ENCODE assay signal across 19 cellular contexts in the genomic region with DNA sequence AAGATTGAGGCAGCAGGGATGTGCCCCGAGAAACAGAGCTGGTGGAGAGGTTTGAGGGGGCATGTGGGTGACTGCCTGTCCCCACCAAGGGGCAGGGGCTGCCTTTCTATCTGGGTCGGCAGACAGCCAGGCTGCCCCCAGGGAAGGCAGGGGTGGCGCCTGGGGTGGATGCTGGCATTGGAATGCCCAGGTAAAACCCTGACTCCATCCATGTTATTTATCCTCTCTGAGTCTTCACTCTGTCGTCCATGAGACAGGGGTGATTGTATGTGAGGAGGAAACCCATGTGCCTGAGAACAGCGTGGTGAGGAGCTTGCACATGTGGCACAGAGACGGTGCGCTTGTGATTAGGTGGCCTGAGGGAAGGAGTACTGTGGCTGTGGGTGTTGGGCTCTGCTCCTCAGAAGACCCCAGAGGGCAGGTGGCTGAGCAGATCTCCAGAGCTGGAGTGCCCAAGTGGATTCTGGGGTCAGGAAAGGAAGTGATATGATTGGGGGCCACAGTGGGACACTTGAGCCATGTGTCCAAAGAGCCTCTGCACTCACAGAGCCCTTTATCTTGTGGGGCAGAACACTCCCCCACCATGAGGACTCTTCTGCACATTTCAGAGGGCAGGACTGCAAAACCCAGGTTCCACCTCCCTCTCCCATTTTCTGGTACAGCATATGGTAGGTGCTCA.
DNase-seq lines count a peak whose midpoint lies in the region; ATAC-seq and TF ChIP-seq lines count a peak whose summit lies in the region.
"Had no signal": no experiment of that assay in that cellular context is flagged by ENCODE, and none has a peak within 500 bp of the region (broad histone marks: within the 10 kb centered on the region; RNA-seq: fewer than 3 reads in every experiment).

No MANE protein-coding gene starts in this region.

- H3K36me3 ChIP-seq in left lung: no peaks in the 10 kb centered on the region
- H3K36me3 ChIP-seq in stomach: no peaks in the 10 kb centered on the region
- H3K36me3 ChIP-seq: lower lobe of right lung, prostate gland, thyroid gland had no signal

- no peak for ATAC-seq in Right ventricle myocardium inferior
- no peak for ATAC-seq in left ventricle myocardium superior
- ATAC-seq in left lung: no peak
- no peak for ATAC-seq in HG03108 (IDR thresholded peaks at IDR 0.05; ENCODE audit: unreplicated experiment)
- ATAC-seq: lower lobe of right lung; stimulated activated naive CD8-positive, alpha-beta T cell treated with anti-CD3 and anti-CD28 coated beads, Interleukin-15, Interleukin-2, amounts not matched to agents 100 U/mL and 50 U/mL, for 24 hours had no signal

- H3K27ac ChIP-seq in left lung: no peak overlapping the region
- no peak overlapping the region for H3K27ac ChIP-seq in stomach
- H3K27ac ChIP-seq: lower lobe of right lung, prostate gland, thyroid gland had no signal

- TF ChIP-seq POLR2A in stomach (IDR thresholded peaks at IDR 0.05): no peak

- DNase-seq in SIG-M5 treated with dmso at 0.1 percent for 504 hours (lab: John Stamatoyannopoulos, UW; ENCODE audit: unreplicated experiment) (peak; percentile 69), SIG-M5 (lab: John Stamatoyannopoulos, UW) (no peak), Right ventricle myocardium inferior (ENCODE audit: missing footprints) (peak; percentile 64), left ventricle myocardium superior (no peak), left lung (peak; percentile 19 to 46), stomach (peak; percentile 17), NCI-H1694 treated with DMSO at 0.1 percent for 48 hours (lab: John Stamatoyannopoulos, UW) (no peak)
- DNase-seq: activated CD4-positive, alpha-beta T cell treated with anti-CD3 and anti-CD28 coated beads, Interleukin-2, amount 50 U/mL, for 4 hours; activated gamma-delta T cell treated with Interleukin-2 at 50 U/mL for 16 hours; activated T-cell treated with anti-CD3 and anti-CD28 coated beads for 4 hours; CD4-positive, CD25-positive, alpha-beta regulatory T cell; DND-41; NCI-H2081; stimulated activated CD4-positive, alpha-beta T cell treated with anti-CD3 and anti-CD28 coated beads, Interleukin-15, amount 100 ng/mL, for 24 hours; stimulated activated naive CD8-positive, alpha-beta T cell treated with anti-CD3 and anti-CD28 coated beads, Interleukin-15, Interleukin-2, amounts not matched to agents 100 U/mL and 50 U/mL, for 24 hours; thyroid gland had no signal

- intact Hi-C loops in Right ventricle myocardium inferior (cut with DNase I): no loop called here
- intact Hi-C loops in left ventricle myocardium superior (cut with micrococcal nuclease): no loop called here
- intact Hi-C loops in left lung (cut with DNase I): no loop called here
- intact Hi-C loops in stomach (cut with DNase I; ENCODE audit: low total_unique reads): no loop called here

- H3K4me1 ChIP-seq in left lung (no peaks in the 10 kb centered on the region), stomach (peaks cover 0 to 12% (median 3%) of the 10 kb centered on the region in 4 donors)
- H3K4me1 ChIP-seq: lower lobe of right lung, prostate gland, thyroid gland had no signal

- WGBS in stomach, 5 donors: 81 to 87% (median 86%) methylated on average over 5 to 7 of the region's 7 CpGs

- H3K4me3 ChIP-seq in left lung: no peak overlapping the region
- no peak overlapping the region for H3K4me3 ChIP-seq in stomach
- H3K4me3 ChIP-seq: lower lobe of right lung, prostate gland, thyroid gland had no signal

- no peaks in the 10 kb centered on the region for H3K9me3 ChIP-seq in left lung
- no peaks in the 10 kb centered on the region for H3K9me3 ChIP-seq in stomach
- H3K9me3 ChIP-seq: lower lobe of right lung, prostate gland, thyroid gland had no signal

- no peak for TF ChIP-seq EP300 in stomach (IDR thresholded peaks at IDR 0.05)

- H3K27me3 ChIP-seq in left lung (no peaks in the 10 kb centered on the region), stomach (no peaks in the 10 kb centered on the region)
- H3K27me3 ChIP-seq: thyroid gland had no signal

- no peak for TF ChIP-seq CTCF in left lung (IDR thresholded peaks at IDR 0.05)
- TF ChIP-seq CTCF in stomach (IDR thresholded peaks at IDR 0.05): no peak

Comparison
In these comparisons a context has a peak if more than half of its experiments do, and no peak if none do; other contexts are left out.
1. DNase-seq: peak in SIG-M5 treated with dmso at 0.1 percent for 504 hours (single experiment), Right ventricle myocardium inferior (single experiment), left lung (2 of 2) and stomach (single experiment); none in SIG-M5 (single experiment), left ventricle myocardium superior (single experiment) and NCI-H1694 treated with DMSO at 0.1 percent for 48 hours (single experiment).